29 cellular contexts compared by ENCODE assay signal in the genomic region with DNA sequence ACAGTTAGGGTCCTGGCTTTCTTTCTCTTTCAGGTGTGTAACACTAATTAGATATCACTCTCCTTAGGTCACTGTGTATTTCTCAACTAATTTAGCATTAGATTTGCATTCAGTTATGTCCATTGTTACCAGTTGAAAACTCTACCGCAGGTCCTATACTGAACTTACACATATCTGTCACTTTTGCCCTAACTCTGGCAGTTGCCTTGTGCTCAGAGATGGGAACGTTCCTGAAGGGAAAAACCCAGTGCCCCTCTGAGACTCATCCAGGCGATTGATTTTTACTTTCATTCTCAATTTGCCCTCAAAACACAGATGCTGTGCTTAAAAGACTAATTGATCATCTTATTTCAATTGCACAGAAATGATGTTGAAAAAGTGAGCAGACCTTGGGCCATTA.
"Had no signal": no experiment of that assay in that cellular context is flagged by ENCODE, and none has a peak within 500 bp of the region (broad histone marks: within the 10 kb centered on the region; RNA-seq: fewer than 3 reads in every experiment).

No MANE protein-coding gene starts in this region.

- DNase-seq: immature natural killer cell; kidney; left colon; left lung; lower lobe of right lung; mammary epithelial cell; mesenchymal stem cell; naive thymus-derived CD8-positive, alpha-beta T cell; nucleus accumbens; pancreas; posterior cingulate gyrus; retina; right cardiac atrium; stimulated activated CD4-positive, alpha-beta T cell treated with anti-CD3 and anti-CD28 coated beads, Interleukin-12 subunit alpha, Interleukin-12 subunit beta, amount 100 ng/mL, for 4 hours; stimulated activated CD4-positive, alpha-beta T cell treated with anti-CD3 and anti-CD28 coated beads, Interleukin-15, amount 100 ng/mL, for 24 hours; stimulated activated CD4-positive, alpha-beta T cell treated with anti-CD3 and anti-CD28 coated beads, Interleukin-2, amount 100 ng/mL, for 24 hours; stimulated activated CD4-positive, alpha-beta T cell treated with anti-CD3 and anti-CD28 coated beads, Interleukin-4, amount 100 ng/mL, for 1 hour; stimulated activated naive B cell treated with anti-CD40 and anti-IgM and Interleukin-4, amounts not matched to agents 10 μg/mL and 1 μg/mL and 100 μg/mL, for 72 hours; stimulated activated naive CD8-positive, alpha-beta T cell treated with anti-CD3 and anti-CD28 coated beads, Interleukin-15, Interleukin-2, amounts not matched to agents 100 U/mL and 50 U/mL, for 24 hours; stomach; testis; thyroid gland; transverse colon; upper lobe of left lung had no signal

- H3K4me1 ChIP-seq: left lung, lower lobe of right lung, prostate gland, testis, vagina had no signal

- H3K9me3 ChIP-seq: left lung, lower lobe of right lung, pancreas, prostate gland, stomach, testis, thyroid gland, transverse colon, upper lobe of left lung, vagina had no signal

- H3K4me3 ChIP-seq: left lung, lower lobe of right lung, pancreas, prostate gland, skin epidermis, stomach, testis, thyroid gland, transverse colon, upper lobe of left lung, vagina had no signal

- H3K27ac ChIP-seq: left lung, lower lobe of right lung, pancreas, prostate gland, skin epidermis, stomach, testis, thyroid gland, transverse colon, upper lobe of left lung, vagina had no signal

- H3K27me3 ChIP-seq: left lung, pancreas, stomach, testis, thyroid gland, transverse colon, upper lobe of left lung, vagina had no signal

- H3K36me3 ChIP-seq: left lung, lower lobe of right lung, pancreas, prostate gland, stomach, thyroid gland, transverse colon, upper lobe of left lung, vagina had no signal

- FAIRE-seq: islet of Langerhans, kidney, pancreas had no signal

- ATAC-seq: left colon; left lung; lower lobe of right lung; naive thymus-derived CD8-positive, alpha-beta T cell; pancreas; right cardiac atrium; sciatic nerve; stimulated activated naive B cell treated with anti-CD40 and anti-IgM and Interleukin-4, amounts not matched to agents 10 μg/mL and 1 μg/mL and 100 μg/mL, for 72 hours; stimulated activated naive CD8-positive, alpha-beta T cell treated with anti-CD3 and anti-CD28 coated beads, Interleukin-15, Interleukin-2, amounts not matched to agents 100 U/mL and 50 U/mL, for 24 hours had no signal
